ENCODE assay signal across 12 cellular contexts in the genomic region with DNA sequence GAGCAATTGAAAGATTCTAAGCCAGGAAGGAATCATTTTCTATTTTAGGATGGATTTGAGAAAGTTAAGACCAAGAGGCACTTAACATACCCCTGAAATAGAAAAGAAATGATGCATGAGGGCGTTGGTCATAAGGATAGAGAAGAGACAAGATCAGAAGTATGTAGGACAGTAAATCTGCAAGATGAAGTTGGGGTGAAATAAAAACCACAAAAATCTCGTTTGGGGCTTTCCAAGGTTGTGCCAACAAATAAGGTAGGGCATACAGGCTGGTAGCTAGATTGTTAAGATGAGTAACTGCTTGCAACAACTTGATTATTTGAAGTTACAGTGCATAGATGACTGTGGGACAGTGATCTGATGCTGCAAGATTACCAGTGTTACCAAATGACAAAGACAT. TPM values are rescaled to one million over a fixed set of nuclear protein-coding genes. Genes with fewer than 3 reads are reported as not detected.
DNase-seq lines count a peak whose midpoint lies in the region; ATAC-seq and TF ChIP-seq lines count a peak whose summit lies in the region.
"Had no signal": no experiment of that assay in that cellular context is flagged by ENCODE, and none has a peak within 500 bp of the region (broad histone marks: within the 10 kb centered on the region; RNA-seq: fewer than 3 reads in every experiment).

No MANE protein-coding gene starts in this region.

- no peak overlapping the region for H3K4me3 Mint-ChIP-seq in Calu3 (ENCODE audit: low read depth, unreplicated experiment)
- H3K4me3 Mint-ChIP-seq in T-helper 1 cell treated with Interleukin-12 subunit alpha and Interleukin-12 subunit beta and Interleukin-4 antibody, amounts not matched to agents 30 μg/mL and 1 μg/mL, for 36 hours, result no peak overlapping the region

- H3K27ac ChIP-seq in BLaER1, result no peak overlapping the region
- H3K27ac ChIP-seq: cardiac muscle cell, testis had no signal

- CTCF ChIA-PET in Calu3 (lab: Charles Lee), result interaction anchor here (0.6 kb wide), 1 partner anchor 125 kb away, joined by 3 read pairs; no protein-coding TSS in a partner anchor

- H3K27me3 ChIP-seq in BLaER1 (no peaks in the 10 kb centered on the region), H7 (ENCODE audit: control insufficient read depth, insufficient read depth, low read length) (no peaks in the 10 kb centered on the region)
- H3K27me3 ChIP-seq: cardiac muscle cell, testis had no signal

- no peak for TF ChIP-seq CTCF in Calu3 (IDR thresholded peaks at IDR 0.05; ENCODE audit: unreplicated experiment)

- peaks cover 44% of the 10 kb centered on the region for H3K4me1 ChIP-seq in BLaER1

- no peaks in the 10 kb centered on the region for H3K9me3 ChIP-seq in BLaER1
- H3K9me3 ChIP-seq: testis had no signal

- ATAC-seq in GM18511 (IDR thresholded peaks at IDR 0.05; ENCODE audit: unreplicated experiment), result no peak

- H4K20me1 ChIP-seq in BLaER1, result peaks cover 12% of the 10 kb centered on the region

- H3K9me3 Mint-ChIP-seq in Calu3 (ENCODE audit: low read depth, unreplicated experiment), result no peaks in the 10 kb centered on the region
- no peaks in the 10 kb centered on the region for H3K9me3 Mint-ChIP-seq in T-helper 1 cell treated with Interleukin-12 subunit alpha and Interleukin-12 subunit beta and Interleukin-4 antibody, amounts not matched to agents 30 μg/mL and 1 μg/mL, for 36 hours

- no peaks in the 10 kb centered on the region for H3K27me3 Mint-ChIP-seq in Calu3 (ENCODE audit: unreplicated experiment)
- H3K27me3 Mint-ChIP-seq in T-helper 1 cell treated with Interleukin-12 subunit alpha and Interleukin-12 subunit beta and Interleukin-4 antibody, amounts not matched to agents 30 μg/mL and 1 μg/mL, for 36 hours (ENCODE audit: low read depth), result no peaks in the 10 kb centered on the region

- DNase-seq in Calu3 (no peak), iris pigment epithelial cell (ENCODE audit: low read depth) (peak; percentile 11), G401 (ENCODE audit: low spot score) (no peak), pons (ENCODE audit: low spot score) (no peak), H7 (no peak)
- DNase-seq: NCI-H526, Right ventricle myocardium superior, testis had no signal

- H3K36me3 Mint-ChIP-seq in Calu3 (ENCODE audit: insufficient read depth, unreplicated experiment), result peaks cover 31% of the 10 kb centered on the region
- peaks cover 4% of the 10 kb centered on the region for H3K36me3 Mint-ChIP-seq in T-helper 1 cell treated with Interleukin-12 subunit alpha and Interleukin-12 subunit beta and Interleukin-4 antibody, amounts not matched to agents 30 μg/mL and 1 μg/mL, for 36 hours (ENCODE audit: low read depth)

- intact Hi-C loops in Calu3 (cut with micrococcal nuclease; ENCODE audit: unreplicated experiment), result loop anchor here (10.0 kb wide), 1 partner anchor 69 kb away; a partner anchor contains a TSS

- peak overlapping the region; percentile 89; the same call in 1 of the 2 replicates for H3K4me2 ChIP-seq in BLaER1

- H3K27ac Mint-ChIP-seq in Calu3 (ENCODE audit: unreplicated experiment), result no peak overlapping the region
- H3K27ac Mint-ChIP-seq in T-helper 1 cell treated with Interleukin-12 subunit alpha and Interleukin-12 subunit beta and Interleukin-4 antibody, amounts not matched to agents 30 μg/mL and 1 μg/mL, for 36 hours, result peak overlapping the region; percentile 45

- H3K36me3 ChIP-seq in BLaER1 (peaks cover 7% of the 10 kb centered on the region), H7 (replicated peaks; ENCODE audit: control insufficient read depth, insufficient read depth, low read length) (peaks cover 5% of the 10 kb centered on the region)

- H3K9ac ChIP-seq in BLaER1, result no peak overlapping the region

- TSS peak; percentile 15 for BruUV-seq in Calu3 (replicated peaks; lab: Mats Ljungman, UMichigan)

- in situ Hi-C loops in G401 (cut with HindIII; ENCODE audit: low sequenced_read_pairs), result no loop called here

- peaks cover 8% of the 10 kb centered on the region for H3K4me1 Mint-ChIP-seq in Calu3 (ENCODE audit: low read depth, unreplicated experiment)
- H3K4me1 Mint-ChIP-seq in T-helper 1 cell treated with Interleukin-12 subunit alpha and Interleukin-12 subunit beta and Interleukin-4 antibody, amounts not matched to agents 30 μg/mL and 1 μg/mL, for 36 hours (ENCODE audit: low read depth), result peaks cover 19% of the 10 kb centered on the region

- H3K4me3 ChIP-seq in BLaER1 (no peak overlapping the region), H7 (ENCODE audit: insufficient read depth, low read depth, low read length) (no peak overlapping the region)
- H3K4me3 ChIP-seq: cardiac muscle cell had no signal

RNA-seq across cellular contexts. Expression of a gene that starts 2.6 kb away (rescaled TPM):
- total RNA-seq in Calu3 (2022), result 27.6 and 28.8 TPM in 2 replicates
- 22.4 and 30.2 TPM in 2 replicates for total RNA-seq in G401 (2014; rRNA removed; shearing (Covaris generic))
- 33.5 and 51.2 TPM in 2 replicates for total RNA-seq in H7 (2014; rRNA removed; shearing (Covaris generic))

RNA-seq across cellular contexts. Expression of a gene that starts 32.8 kb away (rescaled TPM):
- 244 and 262 TPM in 2 replicates for total RNA-seq in Calu3 (2022)
- 480 and 489 TPM in 2 replicates for total RNA-seq in G401 (2014; rRNA removed; shearing (Covaris generic))
- total RNA-seq in H7 (2014; rRNA removed; shearing (Covaris generic)), result 310 and 389 TPM in 2 replicates
